In the genomic region with DNA sequence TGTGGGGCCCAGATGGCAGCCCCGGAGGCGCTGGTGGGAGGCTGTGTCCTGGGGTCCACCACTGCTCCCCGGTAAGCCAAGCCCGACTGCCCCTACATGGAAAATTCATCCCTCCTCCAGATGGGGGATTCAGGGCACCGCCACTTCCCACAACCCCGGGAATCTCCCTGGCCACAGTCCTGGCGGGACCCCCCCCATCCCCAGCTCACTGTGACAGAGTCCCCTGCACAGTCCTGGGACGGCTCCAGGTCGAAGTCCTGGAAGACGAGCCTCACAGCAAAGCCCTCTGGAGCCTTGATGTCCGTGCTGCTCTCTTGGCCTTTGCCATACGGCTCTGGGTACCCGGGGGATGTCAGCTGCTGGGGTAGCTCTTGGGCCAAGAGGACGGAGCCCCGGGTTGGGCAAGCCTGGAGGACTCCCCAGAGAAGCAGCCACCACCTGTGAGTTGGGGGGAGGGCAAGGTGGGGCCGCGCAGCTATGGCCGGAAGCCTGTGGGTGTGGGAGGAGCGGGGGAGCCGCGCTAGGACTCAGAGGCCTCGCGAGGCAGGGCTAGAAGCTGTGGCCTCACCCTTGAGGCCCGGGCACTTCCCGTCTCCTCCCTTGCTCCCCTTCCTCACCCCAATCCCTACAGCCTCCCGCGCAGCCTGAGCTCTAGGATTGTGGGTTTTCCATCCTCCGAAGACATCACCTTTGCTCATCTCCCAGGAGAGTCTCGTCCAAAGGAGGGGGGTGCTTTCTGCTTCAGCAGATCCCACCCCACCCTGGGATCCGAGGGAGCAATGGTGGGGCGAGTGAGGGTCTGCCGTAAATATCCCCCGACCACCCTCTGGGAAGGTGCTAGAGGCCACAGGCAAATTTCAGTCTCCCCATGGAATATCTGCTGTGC, we compare ENCODE assay signal across 8 cellular contexts. TPM values are rescaled to one million over a fixed set of nuclear protein-coding genes. Genes with fewer than 3 reads are reported as not detected.
DNase-seq lines count a peak whose midpoint lies in the region; ATAC-seq and TF ChIP-seq lines count a peak whose summit lies in the region.

No MANE protein-coding gene starts in this region.

- ATAC-seq in GM19397 (IDR thresholded peaks at IDR 0.05; ENCODE audit: unreplicated experiment), result peak; percentile 91
- peak; percentile 53 for ATAC-seq in HG03558 (IDR thresholded peaks at IDR 0.05; ENCODE audit: extremely low read depth, unreplicated experiment)
- ATAC-seq in psoas muscle, result peak; percentile 76 to 81 (median 79)

- POLR2A ChIA-PET in Caco-2 (lab: Charles Lee), result interaction anchor here (0.5 to 3.1 kb wide), 18 partner anchors 12 to 496 kb away, joined by 3 to 50 read pairs (median 3); partner anchors contain the start of genes C12orf57, C1S, PEX5 and RNU7-1

- H3K36me3 Mint-ChIP-seq in Caco-2 (ENCODE audit: insufficient read depth, unreplicated experiment), result peaks cover 32% of the 10 kb centered on the region
- H3K36me3 Mint-ChIP-seq in activated naive CD4-positive, alpha-beta T cell treated with anti-CD3 and anti-CD28 coated beads, Interleukin-2, amount 10 ng/mL, durations not matched to agents 7 days and 5 days, result peaks cover 47% of the 10 kb centered on the region

- 12 to 27% (median 15%) methylated on average over 29 to 33 of the region's 33 CpGs for whole genome bisulfite sequencing in psoas muscle, 3 donors

- H3K9me3 Mint-ChIP-seq in Caco-2 (ENCODE audit: unreplicated experiment), result peaks cover 15% of the 10 kb centered on the region
- H3K9me3 Mint-ChIP-seq in activated naive CD4-positive, alpha-beta T cell treated with anti-CD3 and anti-CD28 coated beads, Interleukin-2, amount 10 ng/mL, durations not matched to agents 7 days and 5 days, result peaks cover 12% of the 10 kb centered on the region

- intact Hi-C loops in Caco-2 (cut with micrococcal nuclease; ENCODE audit: unreplicated experiment) (loop anchor here (1.0 to 5.0 kb wide), 4 partner anchors 16 to 162 kb away; partner anchors contain the start of genes C1R and LPCAT3), psoas muscle (cut with DNase I) (no loop called here), vagina (cut with DNase I) (loop anchor here (2.0 kb wide), 1 partner anchor 47 kb away; the partner anchor contains the start of gene C1S)

- DNase-seq in Caco-2 (peak; percentile 91 to 94), SJSA1 (ENCODE audit: low read depth in 1 of 2, low spot score in 2 of 2) (peak; percentile 51 to 68), cardiac muscle cell (ENCODE audit: low read depth in 1 of 2, low spot score in 1 of 2) (peak; percentile 27 to 87), psoas muscle (peak; percentile 83 to 91), vagina (ENCODE audit: extremely low spot score in 2 of 2) (no peak)
- DNase-seq in activated naive CD4-positive, alpha-beta T cell treated with anti-CD3 and anti-CD28 coated beads, Interleukin-2, amount 10 ng/mL, durations not matched to agents 7 days and 5 days, result peak; percentile 90

- H3K27me3 ChIP-seq in Caco-2 (replicated peaks; ENCODE audit: control insufficient read depth, insufficient read depth, low read length) (no peaks in the 10 kb centered on the region), SJSA1 (replicated peaks) (no peaks in the 10 kb centered on the region), cardiac muscle cell (no peaks in the 10 kb centered on the region), psoas muscle (ENCODE audit: insufficient read depth in 3 of 3, low read length in 2 of 3) (no peaks in the 10 kb centered on the region), vagina (no peaks in the 10 kb centered on the region)

- BruUV-seq in Caco-2 (replicated peaks; lab: Mats Ljungman, UMichigan), result no TSS peak

- peaks cover 15% of the 10 kb centered on the region for H3K9me3 ChIP-seq in Caco-2
- peaks cover 3% of the 10 kb centered on the region; the same call in 1 of the 2 replicates for H3K9me3 ChIP-seq in SJSA1 (replicated peaks)
- no peaks in the 10 kb centered on the region for H3K9me3 ChIP-seq in cardiac muscle cell (ENCODE audit: low read depth)
- H3K9me3 ChIP-seq in psoas muscle, result no peaks in the 10 kb centered on the region
- H3K9me3 ChIP-seq in vagina, result no peaks in the 10 kb centered on the region

- H3K4me3 ChIP-seq in Caco-2 (ENCODE audit: low read depth, low read length), result peak overlapping the region; percentile 80
- H3K4me3 ChIP-seq in SJSA1, result peak overlapping the region; percentile 43
- peak overlapping the region; percentile 18 for H3K4me3 ChIP-seq in cardiac muscle cell
- H3K4me3 ChIP-seq in psoas muscle, result peak overlapping the region; percentile 75
- H3K4me3 ChIP-seq in vagina, result peak overlapping the region; percentile 50 to 62

- CTCF ChIA-PET in Caco-2 (lab: Charles Lee), result interaction anchor here (0.6 to 3.4 kb wide), 28 partner anchors 10 to 699 kb away, joined by 3 to 58 read pairs (median 4); partner anchors contain the start of genes C12orf57, C1R, C1S and LPCAT3
- CTCF ChIA-PET in activated naive CD4-positive, alpha-beta T cell treated with anti-CD3 and anti-CD28 coated beads, Interleukin-2, amount 10 ng/mL, durations not matched to agents 7 days and 5 days (lab: Charles Lee), result interaction anchor here (0.7 to 3.0 kb wide), 22 partner anchors 14 to 236 kb away, joined by 3 to 22 read pairs (median 5); partner anchors contain the start of genes C12orf57, C1R, CLSTN3 and LPCAT3

- TF ChIP-seq CTCF in Caco-2 (IDR thresholded peaks at IDR 0.05; ENCODE audit: insufficient read depth in 1 of 2, low read depth in 1 of 2, low read length in 1 of 2, severe bottlenecking in 1 of 2, unreplicated experiment in 1 of 2) (no peak), cardiac muscle cell (IDR thresholded peaks at IDR 0.05; ENCODE audit: low read depth, low read length) (no peak), psoas muscle (IDR thresholded peaks at IDR 0.05) (no peak), vagina (IDR thresholded peaks at IDR 0.05) (peak in 1 of 3 experiments; percentile 19)

- H3K4me1 Mint-ChIP-seq in Caco-2 (ENCODE audit: low read depth, unreplicated experiment), result peaks cover 12% of the 10 kb centered on the region
- peaks cover 72% of the 10 kb centered on the region for H3K4me1 Mint-ChIP-seq in activated naive CD4-positive, alpha-beta T cell treated with anti-CD3 and anti-CD28 coated beads, Interleukin-2, amount 10 ng/mL, durations not matched to agents 7 days and 5 days

- H3K4me3 Mint-ChIP-seq in Caco-2 (ENCODE audit: unreplicated experiment), result peak overlapping the region; percentile 85
- peak overlapping the region; percentile 97 for H3K4me3 Mint-ChIP-seq in activated naive CD4-positive, alpha-beta T cell treated with anti-CD3 and anti-CD28 coated beads, Interleukin-2, amount 10 ng/mL, durations not matched to agents 7 days and 5 days

- H3K36me3 ChIP-seq in Caco-2 (ENCODE audit: control insufficient read depth, insufficient read depth, low read length) (peaks cover 3% of the 10 kb centered on the region; the same call in 1 of the 2 replicates), SJSA1 (no peaks in the 10 kb centered on the region), cardiac muscle cell (no peaks in the 10 kb centered on the region), psoas muscle (ENCODE audit: insufficient read depth in 1 of 2, low read depth in 1 of 2) (peaks cover 0 to 17% of the 10 kb centered on the region in 2 donors), vagina (peaks cover 0 to 10% of the 10 kb centered on the region in 2 donors)

- TF ChIP-seq POLR2A in vagina (IDR thresholded peaks at IDR 0.05), result peak in 1 of 2 donors; percentile 39

- peak overlapping the region; percentile 74 for H3K27ac Mint-ChIP-seq in Caco-2 (ENCODE audit: unreplicated experiment)
- H3K27ac Mint-ChIP-seq in activated naive CD4-positive, alpha-beta T cell treated with anti-CD3 and anti-CD28 coated beads, Interleukin-2, amount 10 ng/mL, durations not matched to agents 7 days and 5 days, result peak overlapping the region; percentile 95

- no peaks in the 10 kb centered on the region for H3K27me3 Mint-ChIP-seq in Caco-2 (ENCODE audit: insufficient read depth, unreplicated experiment)
- no peaks in the 10 kb centered on the region for H3K27me3 Mint-ChIP-seq in activated naive CD4-positive, alpha-beta T cell treated with anti-CD3 and anti-CD28 coated beads, Interleukin-2, amount 10 ng/mL, durations not matched to agents 7 days and 5 days

- peak overlapping the region; percentile 76 for H3K27ac ChIP-seq in SJSA1
- H3K27ac ChIP-seq in cardiac muscle cell, result no peak overlapping the region
- peak overlapping the region; percentile 80 for H3K27ac ChIP-seq in psoas muscle
- H3K27ac ChIP-seq in vagina, result peak overlapping the region; percentile 96

- H3K4me1 ChIP-seq in Caco-2, result no peaks in the 10 kb centered on the region
- H3K4me1 ChIP-seq in SJSA1 (replicated peaks), result peaks cover 10% of the 10 kb centered on the region
- no peaks in the 10 kb centered on the region for H3K4me1 ChIP-seq in cardiac muscle cell (ENCODE audit: low read depth)
- H3K4me1 ChIP-seq in psoas muscle, result peaks cover 12% of the 10 kb centered on the region
- peaks cover 31% of the 10 kb centered on the region for H3K4me1 ChIP-seq in vagina

RNA-seq across cellular contexts. Expression of gene C1RL, which starts 0.7 kb away (rescaled TPM):
- total RNA-seq in Caco-2 (2022), result 38.7 and 40.2 TPM in 2 replicates
- 0.63 and 2.5 TPM in 2 replicates for total RNA-seq in SJSA1 (2014; rRNA removed; shearing (Covaris generic))
- 18.4 and 32.4 TPM in 2 replicates for total RNA-seq in cardiac muscle cell
- polyA plus RNA-seq in cardiac muscle cell, result 12.2 and 14.3 TPM in 2 replicates
- 10 to 100 TPM; 14.6 to 17.0 (median 15.5) TPM for total RNA-seq in psoas muscle
- polyA plus RNA-seq in psoas muscle, result 1 to 10 TPM; 2.7 to 6.2 (median 5.1) TPM
- 122 TPM for total RNA-seq in vagina

RNA-seq across cellular contexts. Expression of gene C1R, which starts 16.0 kb away (rescaled TPM):
- total RNA-seq in Caco-2 (2022), result 3.9 and 4.2 TPM in 2 replicates
- total RNA-seq in SJSA1 (2014; rRNA removed; shearing (Covaris generic)), result 36.1 and 45.7 TPM in 2 replicates
- 2.4 and 3.6 TPM in 2 replicates for total RNA-seq in cardiac muscle cell
- polyA plus RNA-seq in cardiac muscle cell, result 1.5 and 3.4 TPM in 2 replicates
- total RNA-seq in psoas muscle, result 10 to 100 TPM; 63.2 to 70.9 (median 68.1) TPM
- 10 to 100 TPM; 32.4 to 58.4 (median 44.5) TPM for polyA plus RNA-seq in psoas muscle
- 830 TPM for total RNA-seq in vagina

RNA-seq across cellular contexts. Expression of gene RBP5, which starts 20.4 kb away (rescaled TPM):
- total RNA-seq in Caco-2 (2022) (0.86 and 1.8 TPM in 2 replicates), cardiac muscle cell (0.95 and 8.9 TPM in 2 replicates), psoas muscle (under 1 TPM in 2 of 4 donors, not detected in 2; 0.48 to 0.61 TPM), vagina (3.7 TPM)
- total RNA-seq in SJSA1 (2014; rRNA removed; shearing (Covaris generic)), result not detected in 2 replicates
- polyA plus RNA-seq in cardiac muscle cell (1.5 and 4.1 TPM in 2 replicates), psoas muscle (1 to 10 TPM in 2 of 3 donors, under 1 TPM in 1; 0.18 to 1.4 (median 1.2) TPM)

RNA-seq across cellular contexts. Expression of gene CLSTN3, which starts 21.9 kb away (rescaled TPM):
- total RNA-seq in Caco-2 (2022) (40.2 and 44.3 TPM in 2 replicates), cardiac muscle cell (32.0 and 35.5 TPM in 2 replicates), psoas muscle (1 to 10 TPM; 2.8 to 5.1 (median 3.3) TPM), vagina (46.2 TPM)
- total RNA-seq in SJSA1 (2014; rRNA removed; shearing (Covaris generic)), result 0.82 TPM in 1 of 2 replicates, not detected in the other
- polyA plus RNA-seq in cardiac muscle cell (14.0 and 27.2 TPM in 2 replicates), psoas muscle (1 to 10 TPM; 1.2 to 3.6 (median 1.3) TPM)

RNA-seq across cellular contexts. Expression of gene C1S, which starts 47.8 kb away (rescaled TPM):
- total RNA-seq in Caco-2 (2022), result 5.3 and 6.1 TPM in 2 replicates
- 21.2 and 35.0 TPM in 2 replicates for total RNA-seq in SJSA1 (2014; rRNA removed; shearing (Covaris generic))
- total RNA-seq in cardiac muscle cell, result 3.0 and 5.0 TPM in 2 replicates
- polyA plus RNA-seq in cardiac muscle cell, result 7.3 and 9.3 TPM in 2 replicates
- total RNA-seq in psoas muscle, result 10 to 100 TPM; 49.0 to 98.5 (median 75.6) TPM
- 10 to 100 TPM; 35.9 to 44.4 (median 38.2) TPM for polyA plus RNA-seq in psoas muscle
- total RNA-seq in vagina, result 541 TPM

Comparison
In these comparisons a context has a peak if more than half of its experiments do, and no peak if none do; other contexts are left out.
1. DNase-seq: peak in Caco-2 (2 of 2), SJSA1 (2 of 2), activated naive CD4-positive, alpha-beta T cell treated with anti-CD3 and anti-CD28 coated beads, Interleukin-2, amount 10 ng/mL, durations not matched to agents 7 days and 5 days (single experiment), cardiac muscle cell (2 of 2) and psoas muscle (2 of 2); none in vagina (0 of 2).
2. H3K4me3 ChIP-seq: peak in every context shown above with its lines; median percentile 80 in Caco-2; 75 in psoas muscle; 56 in vagina; 43 in SJSA1; 18 in cardiac muscle cell.
3. RNA of gene C1R, which starts 16.0 kb away (total RNA-seq): 830 TPM in vagina (single experiment); 63.2 to 70.9 TPM in psoas muscle, 36.1 to 45.7 TPM in SJSA1, 3.9 to 4.2 TPM in Caco-2 and 2.4 to 3.6 TPM in cardiac muscle cell; every median in the first group is over 10 times any median in the second.
4. intact Hi-C loops: an anchor here in Caco-2 (1.0 to 5.0 kb wide) and vagina (2.0 kb wide); none called in psoas muscle.
5. Peak in every context shown above with its lines, with median percentiles within 50 percentile points of each other: ATAC-seq.